In genomic region chr13:27657724-27658123, GRCh38 we compare ENCODE assay signal across 18 cellular contexts.
"Had no signal": no experiment of that assay in that cellular context is flagged by ENCODE, and none has a peak within 500 bp of the region (broad histone marks: within the 10 kb centered on the region; RNA-seq: fewer than 3 reads in every experiment).

No MANE protein-coding gene starts in this region.

- DNase-seq: dermis blood vessel endothelial cell; erythroblast; foreskin melanocyte; head of caudate nucleus; kidney; left cardiac atrium; mammary epithelial cell; naive thymus-derived CD4-positive, alpha-beta T cell; right cardiac atrium; stimulated activated CD4-positive, alpha-beta T cell treated with anti-CD3 and anti-CD28 coated beads, Interleukin-4, amount 100 ng/mL, for 1 hour; stimulated activated CD8-positive, alpha-beta memory T cell treated with anti-CD3 and anti-CD28 coated beads, Interleukin-4, amount 100 ng/mL, for 48 hours; tibial artery; upper lobe of left lung; uterus had no signal

- H3K36me3 ChIP-seq: uterus had no signal

- H3K27me3 Mint-ChIP-seq: naive thymus-derived CD4-positive, alpha-beta T cell; stimulated activated naive CD8-positive, alpha-beta T cell treated with anti-CD3 and anti-CD28 coated beads, Interleukin-15, Interleukin-2, amounts not matched to agents 100 ng/mL and 50 ng/mL, for 24 hours had no signal

- H3K27ac Mint-ChIP-seq: stimulated activated effector memory CD8-positive, alpha-beta T cell treated with anti-CD3 and anti-CD28 coated beads, Interleukin-12 subunit alpha, Interleukin-12 subunit beta, amount 100 ng/mL, for 72 hours; stimulated activated naive CD8-positive, alpha-beta T cell treated with anti-CD3 and anti-CD28 coated beads, Interleukin-15, Interleukin-2, amounts not matched to agents 100 ng/mL and 50 ng/mL, for 24 hours had no signal

- H3K9me3 Mint-ChIP-seq: naive thymus-derived CD4-positive, alpha-beta T cell; stimulated activated effector memory CD8-positive, alpha-beta T cell treated with anti-CD3 and anti-CD28 coated beads, Interleukin-12 subunit alpha, Interleukin-12 subunit beta, amount 100 ng/mL, for 72 hours; stimulated activated naive CD8-positive, alpha-beta T cell treated with anti-CD3 and anti-CD28 coated beads, Interleukin-15, Interleukin-2, amounts not matched to agents 100 ng/mL and 50 ng/mL, for 24 hours had no signal

- H3K27ac ChIP-seq: hepatocyte, tibial artery, upper lobe of left lung, uterus had no signal

- H2AFZ ChIP-seq: hepatocyte had no signal

- H3K4me3 ChIP-seq: hepatocyte, tibial artery, upper lobe of left lung, uterus had no signal

- FAIRE-seq: colon, kidney had no signal

- ATAC-seq: left cardiac atrium; naive thymus-derived CD4-positive, alpha-beta T cell; right cardiac atrium; stimulated activated effector memory CD8-positive, alpha-beta T cell treated with anti-CD3 and anti-CD28 coated beads, Interleukin-12 subunit alpha, Interleukin-12 subunit beta, amount 100 ng/mL, for 72 hours had no signal

- H3K4me1 ChIP-seq: uterus had no signal

- H3K27me3 ChIP-seq: hepatocyte, tibial artery, upper lobe of left lung, uterus had no signal

- H3K4me3 Mint-ChIP-seq: naive thymus-derived CD4-positive, alpha-beta T cell; stimulated activated effector memory CD8-positive, alpha-beta T cell treated with anti-CD3 and anti-CD28 coated beads, Interleukin-12 subunit alpha, Interleukin-12 subunit beta, amount 100 ng/mL, for 72 hours; stimulated activated naive CD8-positive, alpha-beta T cell treated with anti-CD3 and anti-CD28 coated beads, Interleukin-15, Interleukin-2, amounts not matched to agents 100 ng/mL and 50 ng/mL, for 24 hours had no signal

- H3K9me3 ChIP-seq: tibial artery, upper lobe of left lung, uterus had no signal

- H3K4me2 ChIP-seq: hepatocyte had no signal
